In the genomic region with DNA sequence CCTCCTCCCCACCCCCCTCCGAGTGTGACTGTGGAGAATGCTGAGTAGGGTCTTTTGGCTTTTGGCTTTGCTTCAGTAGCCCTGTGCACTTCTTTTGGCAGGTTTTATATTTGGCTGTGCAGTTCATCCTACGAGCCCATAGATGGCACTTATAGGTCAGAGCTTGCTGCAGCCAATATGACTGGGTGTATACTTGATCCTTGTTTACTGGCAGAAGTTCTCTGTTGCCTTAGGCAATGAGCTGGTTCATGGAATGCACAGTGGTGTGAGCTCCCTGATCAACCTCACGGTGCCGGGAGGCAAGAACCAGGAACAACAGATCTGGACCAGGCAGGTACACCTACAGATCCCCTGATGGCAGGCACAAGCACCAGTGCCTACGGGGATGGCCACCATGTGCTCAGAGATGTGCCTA, we compare ENCODE assay signal across 8 cellular contexts.
DNase-seq lines count a peak whose midpoint lies in the region; ATAC-seq and TF ChIP-seq lines count a peak whose summit lies in the region.

No MANE protein-coding gene starts in this region.

- H3K27me3 ChIP-seq in brain microvascular endothelial cell (replicated peaks) = no peaks in the 10 kb centered on the region

- no peak overlapping the region for H3K4me3 Mint-ChIP-seq in neural crest cell

- TF ChIP-seq CTCF in GM12875 (IDR thresholded peaks at IDR 0.05; ENCODE audit: borderline replicate concordance, insufficient read depth, low read depth, low read length) (0 out of 2 replicates have a peak, but pooled peaks have one; percentile 12), brain microvascular endothelial cell (IDR thresholded peaks at IDR 0.05; ENCODE audit: low read depth, low read length, missing control alignments) (peak; percentile 67), neural crest cell (conservative IDR thresholded peaks at IDR 0.05) (peak; percentile 52)

- in situ Hi-C loops in brain microvascular endothelial cell (cut with HindIII; ENCODE audit: low pct_ligation_motif_present, low sequenced_read_pairs) = no loop called here

- H3K36me3 Mint-ChIP-seq in neural crest cell (ENCODE audit: low read depth) = peaks cover 39% of the 10 kb centered on the region

- H3K9me3 Mint-ChIP-seq in neural crest cell = peaks cover 26% of the 10 kb centered on the region

- DNase-seq in NCI-H2081 (lab: John Stamatoyannopoulos, UW) (peak; percentile 16 to 49), brain microvascular endothelial cell (peak; percentile 5), neural crest cell (ENCODE audit: low read depth, low spot score) (no peak), amniotic stem cell (lab: John Stamatoyannopoulos, UW) (no peak)

- no peak overlapping the region for H3K27ac Mint-ChIP-seq in neural crest cell (ENCODE audit: unreplicated experiment)

- no peaks in the 10 kb centered on the region for H3K4me1 Mint-ChIP-seq in neural crest cell

- H3K4me3 ChIP-seq in GM12875 (ENCODE audit: low read depth, low read length) = no peak overlapping the region
- no peak overlapping the region for H3K4me3 ChIP-seq in brain microvascular endothelial cell (ENCODE audit: low read depth, low read length)

- ATAC-seq in GM21723 (IDR thresholded peaks at IDR 0.05; ENCODE audit: unreplicated experiment) (no peak), HG03039 (IDR thresholded peaks at IDR 0.05; ENCODE audit: unreplicated experiment) (no peak), GM21423 (IDR thresholded peaks at IDR 0.05; ENCODE audit: unreplicated experiment) (no peak)

- H3K36me3 ChIP-seq in brain microvascular endothelial cell (replicated peaks) = no peaks in the 10 kb centered on the region

- no peak overlapping the region for H3K27ac ChIP-seq in brain microvascular endothelial cell

- no peaks in the 10 kb centered on the region for H3K27me3 Mint-ChIP-seq in neural crest cell (ENCODE audit: low read depth)

Comparison
In these comparisons a context has a peak if more than half of its experiments do, and no peak if none do; other contexts are left out.
1. CTCF ChIP-seq: peak in every context shown above with its lines; median percentile 67 in brain microvascular endothelial cell; 52 in neural crest cell; 12 in GM12875.
2. DNase-seq: peak in NCI-H2081 (2 of 2) and brain microvascular endothelial cell (single experiment); none in neural crest cell (single experiment) and amniotic stem cell (single experiment).